In genomic region chr3:170632780-170633179, GRCh38 we compare ENCODE assay signal across 10 cellular contexts. TPM values are rescaled to one million over a fixed set of nuclear protein-coding genes. Genes with fewer than 3 reads are reported as not detected.
DNase-seq lines count a peak whose midpoint lies in the region; ATAC-seq, FAIRE-seq and TF ChIP-seq lines count a peak whose summit lies in the region.
"Had no signal": no experiment of that assay in that cellular context is flagged by ENCODE, and none has a peak within 500 bp of the region (broad histone marks: within the 10 kb centered on the region; RNA-seq: fewer than 3 reads in every experiment).

No MANE protein-coding gene starts in this region.

- POLR2A ChIA-PET in K562 (lab: Yijun Ruan, JAX): interaction anchor here (0.6 to 0.7 kb wide), 2 partner anchors 152 to 156 kb away, joined by 3 read pairs; no protein-coding TSS in a partner anchor

- DNase-seq in K562 (ENCODE audit: extremely low read depth in 1 of 4, low spot score in 3 of 4): peak in 1 of 4 experiments; percentile 0
- DNase-seq in activated CD4-positive, CD25-positive, alpha-beta regulatory T cell (lab: John Stamatoyannopoulos, UW): no peak
- DNase-seq in natural killer cell: no peak
- no peak for DNase-seq in NCI-H1105 (lab: John Stamatoyannopoulos, UW)
- no peak for DNase-seq in activated CD4-positive, alpha-beta T cell treated with anti-CD3 and anti-CD28 coated beads for 48 hours

- no peak for TF ChIP-seq POLR2A in K562 (conservative IDR thresholded peaks at IDR 0.05)

- no peak for TF ChIP-seq EP300 in K562 (IDR thresholded peaks at IDR 0.05; ENCODE audit: low read length)

- BruUV-seq in K562 (replicated peaks; lab: Mats Ljungman, UMichigan): no TSS peak

- no peaks in the 10 kb centered on the region for H3K9me3 Mint-ChIP-seq in natural killer cell

- H2AFZ ChIP-seq in K562 (ENCODE audit: low read depth, low read length): 0 out of 2 replicates have a peak overlapping the region, but pooled peaks have one; percentile 66

- H3K27ac Mint-ChIP-seq in natural killer cell: no peak overlapping the region
- H3K27ac Mint-ChIP-seq: activated naive CD8-positive, alpha-beta T cell had no signal

- H3K4me1 Mint-ChIP-seq in natural killer cell: no peaks in the 10 kb centered on the region

- H3K36me3 ChIP-seq in K562 (ENCODE audit: control insufficient read depth, insufficient read depth, low read length): no peaks in the 10 kb centered on the region

- peaks cover 21 to 28% of the 10 kb centered on the region in 2 donors for H3K27me3 Mint-ChIP-seq in natural killer cell (ENCODE audit: low read depth in 2 of 2)

- H3K9ac ChIP-seq in K562 (ENCODE audit: insufficient read depth in 1 of 2, low read depth in 2 of 2, low read length in 2 of 2): no peak overlapping the region

- no peaks in the 10 kb centered on the region for H3K9me1 ChIP-seq in K562 (ENCODE audit: control insufficient read depth, insufficient read depth, low read length)

- H3K4me3 ChIP-seq in K562: no peak overlapping the region

- CTCF ChIA-PET in K562 (lab: Yijun Ruan, JAX; ENCODE audit: low intra/inter-chr PET ratio): no interaction called here

- no peaks in the 10 kb centered on the region for H3K36me3 Mint-ChIP-seq in natural killer cell
- H3K36me3 Mint-ChIP-seq: activated naive CD8-positive, alpha-beta T cell had no signal

- intact Hi-C loops in K562 (cut with micrococcal nuclease): no loop called here
- intact Hi-C loops in natural killer cell (cut with micrococcal nuclease): no loop called here

- no peaks in the 10 kb centered on the region for H3K9me3 ChIP-seq in K562 (replicated peaks; ENCODE audit: control insufficient read depth, insufficient read depth, low read depth, low read length)

- no peak for TF ChIP-seq CTCF in K562 (IDR thresholded peaks at IDR 0.05 in 2 of 3, conservative IDR thresholded peaks at IDR 0.05 in 1 of 3; ENCODE audit: insufficient read depth in 2 of 3, low read depth in 1 of 3, low read length in 3 of 3)
- no peak for TF ChIP-seq CTCF in natural killer cell (IDR thresholded peaks at IDR 0.05)

- FAIRE-seq in K562 (lab: Jason Lieb, UNC): no peak

- H3K79me2 ChIP-seq in K562 (ENCODE audit: control insufficient read depth, insufficient read depth, low read length): no peaks in the 10 kb centered on the region

- no peak overlapping the region for H3K4me3 Mint-ChIP-seq in natural killer cell
- H3K4me3 Mint-ChIP-seq: activated naive CD8-positive, alpha-beta T cell had no signal

- H3K27ac ChIP-seq in K562 (ENCODE audit: extremely low read depth, low read depth, low read length): no peak overlapping the region

- TF ChIP-seq RAD21 in K562 (CRISPR knock-in tag; conservative IDR thresholded peaks at IDR 0.05 in 1 of 2, IDR thresholded peaks at IDR 0.05 in 1 of 2): no peak

- H4K20me1 ChIP-seq in K562 (replicated peaks; ENCODE audit: control insufficient read depth, insufficient read depth, low read length): no peaks in the 10 kb centered on the region

- H3K4me2 ChIP-seq in K562 (ENCODE audit: insufficient read depth, low read length): no peak overlapping the region

- in situ Hi-C loops in K562 (cut with MboI): loop anchor here (25.0 kb wide), 1 partner anchor 955 kb away; no protein-coding TSS in a partner anchor

- ATAC-seq in GM18499 (IDR thresholded peaks at IDR 0.05; ENCODE audit: insufficient read depth, unreplicated experiment) (peak; percentile 79), GM21390 (IDR thresholded peaks at IDR 0.05; ENCODE audit: unreplicated experiment) (peak; percentile 78), HG03354 (IDR thresholded peaks at IDR 0.05; ENCODE audit: poor library complexity, severe bottlenecking, unreplicated experiment) (peak; percentile 87), K562 (no peak), natural killer cell (no peak)

- H3K27me3 ChIP-seq in K562 (ENCODE audit: control insufficient read depth in 2 of 2, insufficient read depth in 2 of 2, low read length in 2 of 2): no peaks in the 10 kb centered on the region

- peaks cover 5 to 8% of the 10 kb centered on the region in 2 experiments; a peak in 2 of 5 replicates for H3K4me1 ChIP-seq in K562 (replicated peaks in 1 of 2; ENCODE audit: control insufficient read depth in 2 of 2, insufficient read depth in 2 of 2, low read length in 2 of 2)

- 70% methylated on average over 4 of the region's 4 CpGs for WGBS in K562 (ENCODE audit: insufficient coverage, low coverage, missing lambda C conversion rate)

TF ChIP-seq in K562, 482 proteins besides CTCF, POLR2A, EP300 and RAD21:
- TF ChIP-seq ZC3H11A (IDR thresholded peaks at IDR 0.05; ENCODE audit: low read depth, low read length): no peak

RNA-seq across cellular contexts. Expression of gene SLC7A14, which starts 46.9 kb away (rescaled TPM):
- total RNA-seq in K562 (2011; cell fraction: chromatin; rRNA removed; ENCODE audit: low replicate concordance): not detected in 2 replicates
- not detected in 2 replicates for total RNA-seq in K562 (2011; cell fraction: nucleolus; rRNA removed)
- not detected in 2 replicates for total RNA-seq in K562 (2011; cell fraction: nucleoplasm; rRNA removed)
- total RNA-seq in K562 (2014; rRNA removed): not detected in 2 replicates
- not detected in 2 replicates for total RNA-seq in K562 (2014; rRNA removed; fragmentation: Illumina TruSeq; extraction: Trizol)
- total RNA-seq in K562 (2015; rRNA removed; fragmentation: Illumina TruSeq; extraction: Trizol): not detected in 2 replicates
- not detected in 2 replicates for total RNA-seq in K562 (2021)
- polyA plus RNA-seq in K562 (2011; rRNA removed): not detected in 2 replicates
- not detected in 2 replicates for polyA plus RNA-seq in K562 (2011; cell fraction: cytosol; rRNA removed)
- polyA plus RNA-seq in K562 (2011; cell fraction: nucleus; rRNA removed): not detected in 2 replicates
- not detected in 2 replicates for polyA plus RNA-seq in K562 (2012)
- not detected in 2 replicates for polyA plus RNA-seq in K562 (2014; fragmentation: Illumina TruSeq; extraction: Trizol)
- not detected for polyA plus RNA-seq in K562 (2014; fragmentation: Nextera tagmentation; extraction: Ambion mirVana)
- not detected in 2 replicates for polyA plus RNA-seq in K562 (2014; rRNA removed)
- under 0.01 TPM in 1 of 2 replicates, not detected in the other for polyA minus RNA-seq in K562 (2011; rRNA and poly(A)+ RNA removed)
- not detected in 2 replicates for polyA minus RNA-seq in K562 (2011; cell fraction: cytosol; rRNA and poly(A)+ RNA removed)
- polyA minus RNA-seq in K562 (2011; cell fraction: nucleus; rRNA and poly(A)+ RNA removed): not detected in 2 replicates
- not detected for total RNA-seq in natural killer cell
- total RNA-seq: skeletal muscle tissue had no signal

Comparison
In these comparisons a context has a peak if more than half of its experiments do, and no peak if none do; other contexts are left out.
1. ATAC-seq: peak in GM18499 (single experiment), GM21390 (single experiment) and HG03354 (single experiment); none in K562 (single experiment) and natural killer cell (0 of 3).